8 cellular contexts compared by ENCODE assay signal in the genomic region with DNA sequence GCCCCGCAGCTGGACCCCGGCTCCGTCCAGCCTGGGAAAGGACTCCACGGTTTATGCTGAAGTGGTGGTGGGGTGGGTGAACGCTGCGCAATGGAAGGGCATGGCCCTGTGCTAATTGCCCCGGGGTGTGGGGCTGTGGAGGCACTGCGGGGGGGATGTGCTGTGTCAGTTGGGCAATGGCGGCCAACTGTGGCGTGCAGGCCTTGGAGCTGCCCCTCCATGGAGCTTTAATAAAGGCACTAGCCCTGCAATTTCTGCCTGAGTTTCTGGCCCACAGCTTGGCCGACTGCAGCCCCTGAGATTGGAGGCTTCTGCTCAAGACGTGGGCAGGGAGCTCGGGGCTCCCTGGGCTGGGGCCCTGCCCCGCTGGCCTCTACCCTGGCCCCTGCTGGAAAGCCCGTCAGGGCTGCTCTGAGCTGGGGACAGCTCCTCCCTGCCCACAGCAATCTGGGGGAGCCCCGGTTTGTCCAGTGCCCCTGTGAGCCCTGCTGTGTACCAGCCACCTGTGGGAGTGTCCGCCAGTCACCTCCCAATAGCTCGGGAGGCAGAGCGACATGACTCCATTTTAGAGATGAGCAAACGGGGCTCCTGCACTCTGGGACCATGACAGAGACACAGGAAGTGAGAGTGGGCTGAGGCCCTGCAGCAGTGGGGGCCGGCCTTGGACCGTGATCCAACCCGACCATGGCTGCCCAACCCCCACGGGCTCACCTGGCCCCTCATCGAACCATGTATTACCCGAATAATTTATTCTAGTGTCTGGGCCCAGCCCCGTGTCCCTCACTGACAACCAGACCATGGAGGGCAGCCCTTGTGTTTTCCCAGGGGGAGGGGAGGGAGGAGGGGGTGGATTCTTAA. TPM values are rescaled to one million over a fixed set of nuclear protein-coding genes. Genes with fewer than 3 reads are reported as not detected.
DNase-seq lines count a peak whose midpoint lies in the region; ATAC-seq and TF ChIP-seq lines count a peak whose summit lies in the region.

No MANE protein-coding gene starts in this region.

- H3K36me3 Mint-ChIP-seq in T-cell: no peaks in the 10 kb centered on the region

- H3K4me1 Mint-ChIP-seq in T-cell: peaks cover 16 to 42% (median 35%) of the 10 kb centered on the region in 3 donors

- WGBS in neuronal stem cell (ENCODE audit: extremely low coverage in 2 of 2, insufficient read length in 2 of 2, insufficient replicate concordance in 1 of 2), 2 donors: no CpG with 5 or more reads among the region's 27 CpGs

- peak overlapping the region; percentile 58 for H2BK12ac ChIP-seq in neuronal stem cell (ENCODE audit: low read length)

- H4K91ac ChIP-seq in neuronal stem cell (ENCODE audit: low read depth, low read length, poor library complexity): no peak overlapping the region

- no peaks in the 10 kb centered on the region for H3K27me3 Mint-ChIP-seq in T-cell

- no peaks in the 10 kb centered on the region for H3K36me3 ChIP-seq in duodenal mucosa (ENCODE audit: control insufficient read depth in 1 of 2, insufficient read depth in 2 of 2, low read length in 2 of 2)
- H3K36me3 ChIP-seq in neuronal stem cell (replicated peaks in 1 of 2; ENCODE audit: control insufficient read depth in 2 of 2, insufficient read depth in 2 of 2, low read length in 2 of 2): no peaks in the 10 kb centered on the region

- CTCF ChIA-PET in T-cell (lab: Charles Lee): interaction anchor here in 1 of 2 donors (0.8 to 1.1 kb wide), 3 partner anchors 31 to 314 kb away, joined by 3 to 5 read pairs (median 4); no protein-coding TSS in a partner anchor

- H3K4me3 ChIP-seq in AG09309 (ENCODE audit: control insufficient read depth, low read depth, low read length) (peak overlapping the region; percentile 39), duodenal mucosa (ENCODE audit: low read depth in 1 of 2, low read length in 2 of 2) (peak overlapping the region; percentile 69 to 74), neuronal stem cell (ENCODE audit: low read length in 2 of 2) (peak overlapping the region; percentile 39 to 91)

- H3K27ac ChIP-seq in duodenal mucosa (ENCODE audit: low read depth, low read length): peak overlapping the region; percentile 98
- peak overlapping the region; percentile 90 for H3K27ac ChIP-seq in neuronal stem cell (replicated peaks; ENCODE audit: low read length)

- ATAC-seq in GM21825 (IDR thresholded peaks at IDR 0.05; ENCODE audit: unreplicated experiment) (peak; percentile 7), T-cell (replicated peaks in 1 of 4) (peak; percentile 7 to 10 (median 9)), GM21515 (IDR thresholded peaks at IDR 0.05; ENCODE audit: unreplicated experiment) (no peak), HG02852 (IDR thresholded peaks at IDR 0.05; ENCODE audit: unreplicated experiment) (no peak)

- H3K4me1 ChIP-seq in duodenal mucosa (ENCODE audit: control insufficient read depth in 1 of 2, insufficient read depth in 2 of 2, low read length in 2 of 2) (peaks cover 33 to 56% of the 10 kb centered on the region in 2 donors), neuronal stem cell (ENCODE audit: control insufficient read depth in 2 of 2, insufficient read depth in 1 of 2, low read depth in 1 of 2, low read length in 2 of 2) (peaks cover 46 to 64% of the 10 kb centered on the region in 2 donors)

- H2BK120ac ChIP-seq in neuronal stem cell (ENCODE audit: low read depth, low read length): peak overlapping the region; percentile 94

- DNase-seq in AG09309 (ENCODE audit: low read depth) (no peak), T-cell (peak in 15 of 34 experiments; percentile 25 to 61 (median 44)), neuronal stem cell (ENCODE audit: low spot score) (no peak), GM19240 (ENCODE audit: insufficient read length, low spot score) (no peak)

- H3K27me3 ChIP-seq in duodenal mucosa (ENCODE audit: control insufficient read depth in 1 of 2, insufficient read depth in 2 of 2, low read length in 2 of 2) (no peaks in the 10 kb centered on the region), neuronal stem cell (ENCODE audit: control insufficient read depth in 3 of 3, insufficient read depth in 3 of 3, low read depth in 1 of 3, low read length in 3 of 3) (peaks cover 0 to 4% (median 0%) of the 10 kb centered on the region in 3 experiments)

- peak overlapping the region; percentile 97 for H3K23ac ChIP-seq in neuronal stem cell (ENCODE audit: low read depth, low read length, poor library complexity)

- peak overlapping the region; percentile 100 for H2AK5ac ChIP-seq in neuronal stem cell (ENCODE audit: low read depth, low read length)

- H3K79me1 ChIP-seq in neuronal stem cell (ENCODE audit: low read depth, low read length): peaks cover 13% of the 10 kb centered on the region

- peak overlapping the region; percentile 94 for H3K4me2 ChIP-seq in neuronal stem cell (ENCODE audit: insufficient read depth, low read length, poor library complexity, severe bottlenecking)

- POLR2A ChIA-PET in T-cell (lab: Charles Lee): interaction anchor here in 1 of 2 donors (0.9 to 1.2 kb wide), 3 partner anchors 9 to 37 kb away, joined by 4 to 7 read pairs (median 6); a partner anchor contains a TSS

- H2AFZ ChIP-seq in neuronal stem cell (ENCODE audit: low read length): peak overlapping the region; percentile 77

- no peak overlapping the region for H2BK15ac ChIP-seq in neuronal stem cell (ENCODE audit: low read length)

- TF ChIP-seq CTCF in AG09309 (IDR thresholded peaks at IDR 0.05; ENCODE audit: control insufficient read depth, insufficient read depth, low read depth, low read length, missing control alignments): no peak

- H3K4me3 Mint-ChIP-seq in T-cell: peak overlapping the region; percentile 80 to 92 (median 91)

- no peak overlapping the region for H4K8ac ChIP-seq in neuronal stem cell (ENCODE audit: low read depth, low read length)

- peak overlapping the region; percentile 98 for H3K27ac Mint-ChIP-seq in T-cell

- H3K9me3 ChIP-seq in duodenal mucosa (ENCODE audit: control insufficient read depth in 1 of 2, low read length in 2 of 2) (no peaks in the 10 kb centered on the region), neuronal stem cell (replicated peaks in 1 of 2; ENCODE audit: control insufficient read depth in 2 of 2, insufficient read depth in 1 of 2, low read depth in 1 of 2, low read length in 2 of 2) (no peaks in the 10 kb centered on the region)

- H3K9me3 Mint-ChIP-seq in T-cell: no peaks in the 10 kb centered on the region

- H3K9ac ChIP-seq in duodenal mucosa (ENCODE audit: low read depth in 1 of 2, low read length in 2 of 2) (peak overlapping the region; percentile 77 to 82), neuronal stem cell (ENCODE audit: low read depth, low read length, poor library complexity) (peak overlapping the region; percentile 98)

- H3K4ac ChIP-seq in neuronal stem cell (ENCODE audit: low read length): peak overlapping the region; percentile 76

- H2BK5ac ChIP-seq in neuronal stem cell (ENCODE audit: low read length): peak overlapping the region; percentile 100

- peak overlapping the region; percentile 85 for H3K14ac ChIP-seq in neuronal stem cell (ENCODE audit: low read length)

- H3K18ac ChIP-seq in neuronal stem cell (ENCODE audit: low read length): peak overlapping the region; percentile 99

RNA-seq across cellular contexts. Expression of a gene that starts 8.7 kb away (rescaled TPM):
- total RNA-seq in T-cell: 100 to 1,000 TPM; 163 to 214 (median 211) TPM
- polyA plus RNA-seq in neuronal stem cell (2013, experiment 1 of 2): 1.1 TPM
- 1.3 TPM for polyA plus RNA-seq in neuronal stem cell (2013, experiment 2 of 2)

RNA-seq across cellular contexts. Expression of a gene that starts 17.4 kb away (rescaled TPM):
- total RNA-seq in T-cell: not detected
- 208 TPM for polyA plus RNA-seq in neuronal stem cell (2013, experiment 1 of 2)
- polyA plus RNA-seq in neuronal stem cell (2013, experiment 2 of 2): 209 TPM

RNA-seq across cellular contexts. Expression of a gene that starts 21.0 kb away (rescaled TPM):
- 100 to 1,000 TPM in 3 of 5 donors, 10 to 100 TPM in 2; 51.0 to 128 (median 119) TPM for total RNA-seq in T-cell
- polyA plus RNA-seq in neuronal stem cell (2013, experiment 1 of 2): 23.5 TPM
- polyA plus RNA-seq in neuronal stem cell (2013, experiment 2 of 2): 22.7 TPM

RNA-seq across cellular contexts. Expression of a gene that starts 39.1 kb away (rescaled TPM):
- 10 to 100 TPM; 17.3 to 37.6 (median 35.3) TPM for total RNA-seq in T-cell
- polyA plus RNA-seq in neuronal stem cell (2013, experiment 1 of 2): 35.1 TPM
- 35.3 TPM for polyA plus RNA-seq in neuronal stem cell (2013, experiment 2 of 2)

Comparison
In these comparisons a context has a peak if more than half of its experiments do, and no peak if none do; other contexts are left out.
1. ATAC-seq: peak in GM21825 (single experiment) and T-cell (4 of 4); none in GM21515 (single experiment) and HG02852 (single experiment).
2. Peak in every context shown above with its lines, with median percentiles within 50 percentile points of each other: H3K4me3 ChIP-seq.